ENCODE assay signal across 8 cellular contexts in the genomic region with DNA sequence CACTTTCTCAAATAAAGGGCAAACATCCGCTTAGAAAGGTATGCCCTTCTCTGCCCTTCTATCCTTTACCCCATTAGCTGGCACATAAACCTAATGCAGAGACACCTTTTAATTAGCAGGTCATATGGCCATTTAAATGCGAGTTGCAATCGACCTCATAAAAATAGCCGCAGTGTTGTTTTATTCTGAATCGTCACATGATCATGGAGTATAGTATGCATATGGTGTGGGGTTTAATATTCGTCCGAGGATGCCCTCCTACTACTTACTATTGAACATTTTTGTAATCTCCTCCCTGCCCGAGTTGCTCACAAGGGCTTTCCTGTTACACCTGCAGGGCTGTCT.
DNase-seq lines count a peak whose midpoint lies in the region; ATAC-seq, FAIRE-seq and TF ChIP-seq lines count a peak whose summit lies in the region.

No MANE protein-coding gene starts in this region.

- H3K79me2 ChIP-seq in H1 (ENCODE audit: control insufficient read depth in 1 of 2, insufficient read depth in 2 of 2, low read length in 2 of 2), result no peaks in the 10 kb centered on the region

- H4K91ac ChIP-seq in H1 (replicated peaks; ENCODE audit: insufficient read length, low read length), result no peak overlapping the region

- ATAC-seq in GM21723 (IDR thresholded peaks at IDR 0.05; ENCODE audit: unreplicated experiment), result no peak

- no peak for TF ChIP-seq EP300 in H1 (IDR thresholded peaks at IDR 0.05; ENCODE audit: borderline replicate concordance in 1 of 2, low read depth in 2 of 2, low read length in 2 of 2)

- no peak overlapping the region for H3K9ac ChIP-seq in H1 (replicated peaks in 1 of 4; ENCODE audit: extremely low read depth in 1 of 4, low read depth in 3 of 4, low read length in 3 of 4)

- H3K4ac ChIP-seq in H1 (replicated peaks; ENCODE audit: insufficient read length, low read depth, low read length), result no peak overlapping the region

- H3K4me3 ChIP-seq in AG10803 (ENCODE audit: low read length), result peak overlapping the region; percentile 61; the same call in 1 of the 2 replicates
- H3K4me3 ChIP-seq in H1 (ENCODE audit: extremely low read depth in 1 of 4, insufficient read depth in 2 of 4, low read depth in 3 of 4, low read length in 4 of 4), result peak overlapping the region; percentile 59 to 72 (median 65); a peak in 7 of 8 replicates

- H3K23me2 ChIP-seq in H1 (ENCODE audit: low read depth, low read length), result peaks cover 8% of the 10 kb centered on the region

- H3K56ac ChIP-seq in H1 (replicated peaks; ENCODE audit: insufficient read length, low read depth, low read length), result no peak overlapping the region

- no peaks in the 10 kb centered on the region for H3K36me3 ChIP-seq in H1 (ENCODE audit: control insufficient read depth in 2 of 4, insufficient read depth in 4 of 4, low read length in 3 of 4)

- no peaks in the 10 kb centered on the region for H3K79me1 ChIP-seq in H1 (ENCODE audit: low read depth, low read length)

- no peak overlapping the region for H2BK15ac ChIP-seq in H1 (ENCODE audit: low read length)

- H2BK20ac ChIP-seq in H1 (ENCODE audit: low read length), result 0 out of 2 replicates have a peak overlapping the region, but pooled peaks have one; percentile 62

- peak overlapping the region; percentile 85 to 88 for H3K4me2 ChIP-seq in H1 (ENCODE audit: insufficient read depth in 1 of 2, low read depth in 2 of 2, low read length in 2 of 2)

- no peak overlapping the region for H3K27ac ChIP-seq in H1 (ENCODE audit: low read depth, low read length)

- H3K4me1 ChIP-seq in H1 (replicated peaks in 1 of 4; ENCODE audit: control insufficient read depth in 3 of 4, insufficient read depth in 4 of 4, low read length in 3 of 4), result peaks cover 3 to 7% (median 5%) of the 10 kb centered on the region in 4 experiments; a peak in 5 of 7 replicates

- peaks cover 65% of the 10 kb centered on the region for H3K4me1 Mint-ChIP-seq in neural crest cell

- TF ChIP-seq RAD21 in H1 (IDR thresholded peaks at IDR 0.05 in 1 of 2, conservative IDR thresholded peaks at IDR 0.05 in 1 of 2; ENCODE audit: low read depth in 2 of 2, low read length in 2 of 2), result no peak

- CTCF ChIA-PET in H1 (lab: Charles Lee; ENCODE audit: partially characterized antibody), result interaction anchor here (0.9 to 3.0 kb wide), 11 partner anchors 10 to 736 kb away, joined by 3 to 14 read pairs (median 5); no protein-coding TSS in a partner anchor

- POLR2A ChIA-PET in H1 (lab: Charles Lee; ENCODE audit: partially characterized antibody), result no interaction called here

- TF ChIP-seq POLR2A in H1 (IDR thresholded peaks at IDR 0.05; ENCODE audit: control extremely low read depth in 1 of 2, low read depth in 2 of 2, low read length in 2 of 2), result no peak

- H3K23ac ChIP-seq in H1 (ENCODE audit: insufficient read length), result no peak overlapping the region

- no peak overlapping the region for H3K14ac ChIP-seq in H1 (ENCODE audit: insufficient read length)

- H2BK120ac ChIP-seq in H1 (replicated peaks; ENCODE audit: low read depth, low read length), result no peak overlapping the region

- no peak overlapping the region for H3K18ac ChIP-seq in H1 (ENCODE audit: extremely low read depth, low read length)

- FAIRE-seq in H1 (lab: Jason Lieb, UNC) (no peak), HTR-8/SVneo (lab: Jason Lieb, UNC) (no peak)

- no peaks in the 10 kb centered on the region for H3K9me3 ChIP-seq in H1 (ENCODE audit: insufficient read depth in 2 of 2, low read depth in 1 of 2, low read length in 1 of 2)

- no peak overlapping the region for H2AK5ac ChIP-seq in H1 (ENCODE audit: low read depth, low read length)

- peak overlapping the region; percentile 93 for H3K27ac Mint-ChIP-seq in neural crest cell (ENCODE audit: unreplicated experiment)

- peaks cover 4% of the 10 kb centered on the region for H3K36me3 Mint-ChIP-seq in neural crest cell (ENCODE audit: low read depth)

- DNase-seq in AG10803 (ENCODE audit: low read depth), result no peak
- peak; percentile 21 to 81 for DNase-seq in NCI-H524 (lab: John Stamatoyannopoulos, UW)
- no peak for DNase-seq in H1 (ENCODE audit: low read depth in 1 of 2, low spot score in 2 of 2)
- DNase-seq in neural crest cell (ENCODE audit: low read depth, low spot score), result no peak
- DNase-seq in HTR-8/SVneo (ENCODE audit: insufficient read length, low spot score), result no peak
- DNase-seq in DMS79 (lab: John Stamatoyannopoulos, UW), result no peak
- DNase-seq in hippocampal formation (lab: John Stamatoyannopoulos, UW), result no peak

- H2BK12ac ChIP-seq in H1 (ENCODE audit: low read depth, low read length), result peak overlapping the region; percentile 50; the same call in 1 of the 2 replicates

- H3K4me3 Mint-ChIP-seq in neural crest cell, result peak overlapping the region; percentile 87

- no peak for TF ChIP-seq CTCF in AG10803 (conservative IDR thresholded peaks at IDR 0.05; ENCODE audit: low read length)
- no peak for TF ChIP-seq CTCF in H1 (IDR thresholded peaks at IDR 0.05; ENCODE audit: control extremely low read depth in 1 of 3, insufficient read depth in 1 of 3, low read depth in 1 of 3, low read length in 3 of 3)
- TF ChIP-seq CTCF in neural crest cell (conservative IDR thresholded peaks at IDR 0.05), result no peak

- no peaks in the 10 kb centered on the region for H3K27me3 Mint-ChIP-seq in neural crest cell (ENCODE audit: low read depth)

- WGBS in H1 (ENCODE audit: extremely low coverage in 1 of 2, insufficient coverage in 1 of 2, insufficient read length in 1 of 2, insufficient replicate concordance in 2 of 2, low coverage in 1 of 2, low lambda C conversion rate in 2 of 2, missing lambda C conversion rate in 1 of 2), 2 experiments, result 80% methylated on average over 8 of the region's 8 CpGs; no CpG with 5 or more reads in 1 of the 2 experiments

- no peaks in the 10 kb centered on the region for H3K27me3 ChIP-seq in H1 (replicated peaks in 1 of 4; ENCODE audit: control insufficient read depth in 3 of 4, extremely low read depth in 1 of 4, insufficient read depth in 3 of 4, low read length in 3 of 4)

- H4K20me1 ChIP-seq in H1 (replicated peaks in 1 of 2; ENCODE audit: control insufficient read depth in 1 of 2, insufficient read depth in 2 of 2, low read length in 2 of 2), result no peaks in the 10 kb centered on the region

- no peak overlapping the region for H4K8ac ChIP-seq in H1 (ENCODE audit: extremely low read depth, insufficient read depth, low read length)

- no peaks in the 10 kb centered on the region for H3K9me3 Mint-ChIP-seq in neural crest cell

- peak overlapping the region; percentile 76; the same call in 1 of the 2 replicates for H2AFZ ChIP-seq in H1 (ENCODE audit: low read length)

- H4K5ac ChIP-seq in H1 (ENCODE audit: insufficient read length, low read depth, low read length), result no peak overlapping the region

- no peak overlapping the region for H2BK5ac ChIP-seq in H1 (ENCODE audit: low read depth, low read length)

TF ChIP-seq in H1, 55 proteins besides CTCF, POLR2A, EP300 and RAD21:
- no peak for TF ChIP-seq CEBPB (IDR thresholded peaks at IDR 0.05; ENCODE audit: low read depth, low read length)
- TF ChIP-seq JUND (IDR thresholded peaks at IDR 0.05; ENCODE audit: low read length), result no peak
- no peak for TF ChIP-seq TBP (IDR thresholded peaks at IDR 0.05; ENCODE audit: low read depth, low read length)
- TF ChIP-seq RFX5 (IDR thresholded peaks at IDR 0.05; ENCODE audit: borderline replicate concordance, low read depth, low read length), result no peak
- no peak for TF ChIP-seq JUN (IDR thresholded peaks at IDR 0.05; ENCODE audit: low read depth, low read length)
- no peak for TF ChIP-seq MAFK (IDR thresholded peaks at IDR 0.05; ENCODE audit: low read depth, low read length)
- TF ChIP-seq ASH2L (IDR thresholded peaks at IDR 0.05; ENCODE audit: low read length), result no peak
- no peak for TF ChIP-seq HDAC6 (IDR thresholded peaks at IDR 0.05; ENCODE audit: low read depth, low read length)
- TF ChIP-seq SAP30 (IDR thresholded peaks at IDR 0.05; ENCODE audit: insufficient read depth, insufficient replicate concordance, low read length), result no peak
- no peak for TF ChIP-seq HDAC2 (IDR thresholded peaks at IDR 0.05; ENCODE audit: borderline replicate concordance in 1 of 2, low read depth in 2 of 2, low read length in 2 of 2)
- TF ChIP-seq CHD1 (IDR thresholded peaks at IDR 0.05; ENCODE audit: low read depth, low read length), result no peak
- TF ChIP-seq RNF2 (IDR thresholded peaks at IDR 0.05; ENCODE audit: borderline replicate concordance, low read depth, low read length, missing control alignments, poor library complexity, severe bottlenecking), result no peak
- no peak for TF ChIP-seq FOSL1 (IDR thresholded peaks at IDR 0.05; ENCODE audit: insufficient read depth, low read depth, low read length)
- no peak for TF ChIP-seq PHF8 (conservative IDR thresholded peaks at IDR 0.05; ENCODE audit: low read depth, low read length)
- no peak for TF ChIP-seq NRF1 (IDR thresholded peaks at IDR 0.05; ENCODE audit: low read depth, low read length)
- TF ChIP-seq SP2 (IDR thresholded peaks at IDR 0.05; ENCODE audit: low read length), result no peak
- TF ChIP-seq ZNF274 (IDR thresholded peaks at IDR 0.05; ENCODE audit: borderline replicate concordance, extremely low read depth, low read length), result no peak
- TF ChIP-seq CHD2 (IDR thresholded peaks at IDR 0.05; ENCODE audit: low read length), result no peak
- TF ChIP-seq GTF2F1 (IDR thresholded peaks at IDR 0.05; ENCODE audit: borderline replicate concordance, low read depth, low read length), result no peak

Comparison
In these comparisons a context has a peak if more than half of its experiments do, and no peak if none do; other contexts are left out.
1. DNase-seq: peak in NCI-H524 (2 of 2); none in AG10803 (single experiment), H1 (0 of 2), neural crest cell (single experiment), HTR-8/SVneo (single experiment), DMS79 (single experiment) and hippocampal formation (0 of 2).